Comparison of ENCODE assay signal across 26 cellular contexts in genomic region chr15:31461375-31461774, GRCh38.
DNase-seq lines count a peak whose midpoint lies in the region; ATAC-seq and TF ChIP-seq lines count a peak whose summit lies in the region.
"Had no signal": no experiment of that assay in that cellular context is flagged by ENCODE, and none has a peak within 500 bp of the region (broad histone marks: within the 10 kb centered on the region; RNA-seq: fewer than 3 reads in every experiment).

No MANE protein-coding gene starts in this region.

- no peak overlapping the region for H2AFZ ChIP-seq in SU-DHL-6 (ENCODE audit: low read depth, low read length, severe bottlenecking)

- no peaks in the 10 kb centered on the region for H4K20me1 ChIP-seq in SU-DHL-6 (ENCODE audit: low read depth, low read length)

- no peak overlapping the region for H3K9ac ChIP-seq in SU-DHL-6 (ENCODE audit: low read length)

- no peak overlapping the region for H3K4me3 Mint-ChIP-seq in osteocyte (ENCODE audit: unreplicated experiment)
- H3K4me3 Mint-ChIP-seq: central memory CD8-positive, alpha-beta T cell; immature natural killer cell; T-helper 1 cell treated with Interleukin-12 subunit alpha and Interleukin-12 subunit beta and Interleukin-4 antibody, amounts not matched to agents 30 μg/mL and 1 μg/mL, for 36 hours; type B pancreatic cell had no signal

- no peak overlapping the region for H3K27ac Mint-ChIP-seq in osteocyte (ENCODE audit: unreplicated experiment)
- H3K27ac Mint-ChIP-seq: type B pancreatic cell had no signal

- no peak for ATAC-seq in upper lobe of right lung
- ATAC-seq in HG02798 (IDR thresholded peaks at IDR 0.05; ENCODE audit: poor library complexity, unreplicated experiment): no peak
- ATAC-seq: left colon had no signal

- peaks cover 25% of the 10 kb centered on the region for H3K27me3 Mint-ChIP-seq in osteocyte (ENCODE audit: unreplicated experiment)
- H3K27me3 Mint-ChIP-seq: central memory CD8-positive, alpha-beta T cell had no signal

- H3K27me3 ChIP-seq in left ventricle myocardium inferior (ENCODE audit: low read depth) (no peaks in the 10 kb centered on the region), SU-DHL-6 (ENCODE audit: low read length) (no peaks in the 10 kb centered on the region), upper lobe of right lung (no peaks in the 10 kb centered on the region)
- H3K27me3 ChIP-seq: gastrocnemius medialis, SJSA1 had no signal

- H3K4me2 ChIP-seq in SU-DHL-6 (ENCODE audit: low read depth, low read length, poor library complexity, severe bottlenecking): peak overlapping the region; percentile 3

- H3K9me3 Mint-ChIP-seq in osteocyte (ENCODE audit: unreplicated experiment): no peaks in the 10 kb centered on the region
- H3K9me3 Mint-ChIP-seq: central memory CD8-positive, alpha-beta T cell; immature natural killer cell; T-helper 1 cell treated with Interleukin-12 subunit alpha and Interleukin-12 subunit beta and Interleukin-4 antibody, amounts not matched to agents 30 μg/mL and 1 μg/mL, for 36 hours; type B pancreatic cell had no signal

- H3K9me2 ChIP-seq in SU-DHL-6 (replicated peaks; ENCODE audit: insufficient read depth, low read length): no peaks in the 10 kb centered on the region

- H3K36me3 ChIP-seq in left ventricle myocardium inferior (no peaks in the 10 kb centered on the region), SU-DHL-6 (ENCODE audit: low read length) (no peaks in the 10 kb centered on the region), upper lobe of right lung (no peaks in the 10 kb centered on the region)
- H3K36me3 ChIP-seq: gastrocnemius medialis, prostate gland, SJSA1 had no signal

- H3K4me1 Mint-ChIP-seq in osteocyte (ENCODE audit: unreplicated experiment): peaks cover 15% of the 10 kb centered on the region
- H3K4me1 Mint-ChIP-seq: immature natural killer cell had no signal

- H3K9me3 ChIP-seq in left ventricle myocardium inferior (replicated peaks): no peaks in the 10 kb centered on the region
- no peaks in the 10 kb centered on the region for H3K9me3 ChIP-seq in SU-DHL-6 (ENCODE audit: insufficient read depth, low read length)
- H3K9me3 ChIP-seq in upper lobe of right lung: no peaks in the 10 kb centered on the region
- H3K9me3 ChIP-seq: Caco-2, gastrocnemius medialis, prostate gland, SJSA1 had no signal

- peak; percentile 50 for DNase-seq in cardiac septum (ENCODE audit: low spot score)
- DNase-seq in left ventricle myocardium inferior: no peak
- peak; percentile 44 for DNase-seq in osteocyte (ENCODE audit: extremely low spot score, unreplicated experiment)
- DNase-seq in upper lobe of right lung: peak; percentile 17
- no peak for DNase-seq in NCI-H146 treated with DMSO at 0.1 percent for 48 hours (lab: John Stamatoyannopoulos, UW; ENCODE audit: unreplicated experiment)
- DNase-seq: activated CD4-positive, alpha-beta T cell treated with anti-CD3 and anti-CD28 coated beads for 4 hours; activated effector memory CD4-positive, alpha-beta T cell treated with anti-CD3 and anti-CD28 coated beads, Interleukin-2, amount 50 U/mL, for 16 hours; Caco-2; DMS79; gastrocnemius medialis; hypothalamus; immature natural killer cell; mesendoderm; NCI-H1105 treated with DMSO at 0.1 percent for 48 hours; NCI-H2029 treated with DMSO at 0.1 percent for 48 hours; NCI-H526 treated with DMSO at 0.1 percent for 48 hours; stimulated activated CD4-positive, alpha-beta T cell treated with anti-CD3 and anti-CD28 coated beads, Interleukin-1b, Interleukin-23, amount 100 ng/mL, for 48 hours had no signal

- H3K36me3 Mint-ChIP-seq in osteocyte (ENCODE audit: unreplicated experiment): no peaks in the 10 kb centered on the region
- H3K36me3 Mint-ChIP-seq: immature natural killer cell, type B pancreatic cell had no signal

- peaks cover 48% of the 10 kb centered on the region for H3F3A ChIP-seq in SU-DHL-6 (ENCODE audit: insufficient read depth)

- TF ChIP-seq CTCF in left ventricle myocardium inferior (IDR thresholded peaks at IDR 0.05; ENCODE audit: borderline replicate concordance) (no peak), SU-DHL-6 (IDR thresholded peaks at IDR 0.05; ENCODE audit: insufficient read depth, low read length, poor library complexity, severe bottlenecking) (no peak), osteocyte (IDR thresholded peaks at IDR 0.05) (no peak), upper lobe of right lung (IDR thresholded peaks at IDR 0.05) (no peak)

- no peaks in the 10 kb centered on the region for H3K79me2 ChIP-seq in SU-DHL-6 (ENCODE audit: insufficient read depth, low read length)

- intact Hi-C loops in cardiac septum (cut with DNase I) (no loop called here), left ventricle myocardium inferior (cut with micrococcal nuclease) (no loop called here), upper lobe of right lung (cut with DNase I) (no loop called here)

- H3K27ac ChIP-seq in left ventricle myocardium inferior (replicated peaks): no peak overlapping the region
- H3K27ac ChIP-seq in SU-DHL-6 (ENCODE audit: low read depth, low read length): peak overlapping the region; percentile 95
- H3K27ac ChIP-seq in upper lobe of right lung: no peak overlapping the region
- H3K27ac ChIP-seq: C4-2B, prostate gland, SJSA1 had no signal

- no peak overlapping the region for H3K4me3 ChIP-seq in left ventricle myocardium inferior
- H3K4me3 ChIP-seq in SU-DHL-6 (ENCODE audit: insufficient read depth, low read length, poor library complexity, severe bottlenecking): no peak overlapping the region
- no peak overlapping the region for H3K4me3 ChIP-seq in upper lobe of right lung
- H3K4me3 ChIP-seq: gastrocnemius medialis, prostate gland, SJSA1 had no signal

- H3K4me1 ChIP-seq in left ventricle myocardium inferior (peaks cover 6% of the 10 kb centered on the region), upper lobe of right lung (no peaks in the 10 kb centered on the region)
- H3K4me1 ChIP-seq: Caco-2, prostate gland had no signal

Comparison
In these comparisons a context has a peak if more than half of its experiments do, and no peak if none do; other contexts are left out.
1. DNase-seq: peak in cardiac septum (single experiment), osteocyte (single experiment) and upper lobe of right lung (single experiment); none in left ventricle myocardium inferior (single experiment) and NCI-H146 treated with DMSO at 0.1 percent for 48 hours (single experiment).